Comparison of ENCODE assay signal across 11 cellular contexts in the genomic region with DNA sequence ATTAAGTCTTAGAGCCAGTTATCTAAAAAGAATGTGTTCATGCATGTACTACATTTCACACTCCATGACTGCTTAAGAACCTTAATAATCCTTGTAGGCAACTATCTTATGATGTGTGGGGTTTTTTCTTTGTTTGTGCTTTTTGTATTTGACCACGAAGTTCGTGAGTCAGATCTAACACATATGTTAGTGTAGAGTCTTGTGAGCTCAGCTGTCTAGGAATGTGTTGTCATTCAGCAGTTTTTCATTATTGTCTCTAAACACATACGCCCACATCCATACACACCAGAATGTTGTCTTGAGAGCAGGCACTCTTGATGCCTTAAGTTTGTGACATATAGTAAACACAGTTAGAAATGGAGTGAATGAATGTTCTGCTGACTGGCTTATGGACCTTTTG. TPM values are rescaled to one million over a fixed set of nuclear protein-coding genes. Genes with fewer than 3 reads are reported as not detected.
DNase-seq lines count a peak whose midpoint lies in the region; ATAC-seq, FAIRE-seq and TF ChIP-seq lines count a peak whose summit lies in the region.
"Had no signal": no experiment of that assay in that cellular context is flagged by ENCODE, and none has a peak within 500 bp of the region (broad histone marks: within the 10 kb centered on the region; RNA-seq: fewer than 3 reads in every experiment).

No MANE protein-coding gene starts in this region.

- TF ChIP-seq POLR2A in HepG2 (IDR thresholded peaks at IDR 0.05; ENCODE audit: insufficient read depth in 1 of 2, low read depth in 2 of 2, low read length in 2 of 2) (no peak), right lobe of liver (IDR thresholded peaks at IDR 0.05) (no peak), endothelial cell of umbilical vein (IDR thresholded peaks at IDR 0.05; ENCODE audit: low read depth, low read length) (no peak)

- peaks cover 16% of the 10 kb centered on the region for H3K4me1 ChIP-seq in HepG2 (ENCODE audit: insufficient read depth, low read length)
- no peaks in the 10 kb centered on the region for H3K4me1 ChIP-seq in right lobe of liver
- H3K4me1 ChIP-seq in endothelial cell of umbilical vein (ENCODE audit: control insufficient read depth, extremely low read depth, insufficient read depth, low read length), result no peaks in the 10 kb centered on the region

- peaks cover 8% of the 10 kb centered on the region for H3K79me2 ChIP-seq in HepG2 (ENCODE audit: insufficient read depth, low read length)
- H3K79me2 ChIP-seq in endothelial cell of umbilical vein (ENCODE audit: control insufficient read depth, insufficient read depth, low read length), result peaks cover 93% of the 10 kb centered on the region

- no peak overlapping the region for H3K27ac ChIP-seq in HepG2 (ENCODE audit: extremely low read length, insufficient read depth, low read length)
- no peak overlapping the region for H3K27ac ChIP-seq in right lobe of liver
- no peak overlapping the region for H3K27ac ChIP-seq in endothelial cell of umbilical vein (ENCODE audit: insufficient read depth, low read depth, low read length)
- H3K27ac ChIP-seq: tibial nerve had no signal

- FAIRE-seq in HepG2 (lab: Jason Lieb, UNC) (no peak), endothelial cell of umbilical vein (lab: Jason Lieb, UNC) (no peak)

- BruUV-seq in HepG2 (replicated peaks; lab: Mats Ljungman, UMichigan), result no TSS peak
- BruUV-seq in endothelial cell of umbilical vein (replicated peaks; lab: Mats Ljungman, UMichigan), result no TSS peak

- intact Hi-C loops in HepG2 (cut with micrococcal nuclease; ENCODE audit: unreplicated experiment) (no loop called here), right lobe of liver (cut with DNase I) (no loop called here), endothelial cell of umbilical vein (cut with micrococcal nuclease) (no loop called here)

- no peaks in the 10 kb centered on the region for H3K9me1 ChIP-seq in endothelial cell of umbilical vein (replicated peaks; ENCODE audit: control insufficient read depth, extremely low read depth, insufficient read depth, low read length)

- H2AFZ ChIP-seq in HepG2 (ENCODE audit: low read length), result no peak overlapping the region
- no peak overlapping the region for H2AFZ ChIP-seq in endothelial cell of umbilical vein (ENCODE audit: low read depth, low read length)

- TF ChIP-seq EP300 in HepG2 (IDR thresholded peaks at IDR 0.05; ENCODE audit: low read depth in 2 of 2, low read length in 2 of 2) (no peak), HepG2 (CRISPR knock-in tag; IDR thresholded peaks at IDR 0.05; ENCODE audit: borderline replicate concordance) (no peak)

- no peak for TF ChIP-seq RAD21 in HepG2 (CRISPR knock-in tag; IDR thresholded peaks at IDR 0.05)

- POLR2A ChIA-PET in HepG2 (lab: Yijun Ruan, JAX), result no interaction called here
- POLR2A ChIA-PET in endothelial cell of umbilical vein (lab: Charles Lee), result no interaction called here

- in situ Hi-C loops in HepG2 (cut with HindIII; ENCODE audit: extremely low pct_ligation_motif_present, low pct_unique_long_range_greater_than_20kb), result no loop called here

- peaks cover under 1% of the 10 kb centered on the region for H4K20me1 ChIP-seq in HepG2 (ENCODE audit: insufficient read depth, low read length)
- H4K20me1 ChIP-seq in endothelial cell of umbilical vein (replicated peaks; ENCODE audit: control insufficient read depth, extremely low read depth, insufficient read depth, low read length), result no peaks in the 10 kb centered on the region

- CTCF ChIA-PET in HepG2 (lab: Yijun Ruan, JAX; ENCODE audit: low intra/inter-chr PET ratio, low total read pairs) (no interaction called here), endothelial cell of umbilical vein (lab: Charles Lee) (no interaction called here)

- H3K36me3 ChIP-seq in HepG2 (replicated peaks in 1 of 2; ENCODE audit: control insufficient read depth in 1 of 2, insufficient read depth in 2 of 2, low read length in 2 of 2), result peaks cover 0 to 1% of the 10 kb centered on the region in 2 experiments; a peak in 2 of 5 replicates
- peaks cover 0 to 3% (median under 1%) of the 10 kb centered on the region in 4 donors for H3K36me3 ChIP-seq in right lobe of liver
- H3K36me3 ChIP-seq in endothelial cell of umbilical vein (ENCODE audit: control insufficient read depth in 2 of 2, extremely low read depth in 1 of 2, insufficient read depth in 2 of 2, low read length in 2 of 2), result peaks cover 0 to 3% of the 10 kb centered on the region in 2 experiments

- H3K27me3 ChIP-seq in HepG2 (ENCODE audit: control insufficient read depth in 1 of 2, insufficient read depth in 2 of 2, low read length in 2 of 2) (no peaks in the 10 kb centered on the region), right lobe of liver (no peaks in the 10 kb centered on the region), endothelial cell of umbilical vein (ENCODE audit: control insufficient read depth in 2 of 2, insufficient read depth in 2 of 2, low read length in 2 of 2) (no peaks in the 10 kb centered on the region)
- H3K27me3 ChIP-seq: tibial nerve had no signal

- DNase-seq in HepG2 (ENCODE audit: low spot score), result no peak
- DNase-seq in right lobe of liver, result no peak
- peak; percentile 58 for DNase-seq in NCI-H226
- peak; percentile 24 for DNase-seq in endothelial cell of umbilical vein (ENCODE audit: low read depth, low spot score)
- DNase-seq in stromal cell of bone marrow (ENCODE audit: low read depth), result peak; percentile 32
- no peak for DNase-seq in inferior parietal cortex (ENCODE audit: extremely low spot score)
- DNase-seq in NCI-H128 (lab: John Stamatoyannopoulos, UW; ENCODE audit: unreplicated experiment), result no peak
- DNase-seq in left lobe of liver (ENCODE audit: low spot score), result no peak
- DNase-seq: C1 segment of cervical spinal cord, left cardiac atrium had no signal

- no peak overlapping the region for H3K4me2 ChIP-seq in HepG2 (ENCODE audit: low read depth, low read length)
- no peak overlapping the region for H3K4me2 ChIP-seq in endothelial cell of umbilical vein (ENCODE audit: insufficient read depth, low read length)

- ATAC-seq in HepG2, result no peak
- ATAC-seq in right lobe of liver, result no peak
- no peak for ATAC-seq in left lobe of liver

- TF ChIP-seq CTCF in HepG2 (CRISPR knock-in tag; IDR thresholded peaks at IDR 0.05), result no peak
- no peak for TF ChIP-seq CTCF in right lobe of liver (IDR thresholded peaks at IDR 0.05)
- TF ChIP-seq CTCF in endothelial cell of umbilical vein (IDR thresholded peaks at IDR 0.05; ENCODE audit: extremely low read depth in 1 of 2, insufficient read depth in 1 of 2, low read depth in 1 of 2, low read length in 2 of 2), result no peak

- H3K9ac ChIP-seq in HepG2 (ENCODE audit: insufficient read depth, low read depth, low read length) (no peak overlapping the region), endothelial cell of umbilical vein (replicated peaks; ENCODE audit: extremely low read depth, insufficient read depth, low read length) (no peak overlapping the region)

- dilution Hi-C loops in endothelial cell of umbilical vein (cut with MboI; ENCODE audit: extremely low pct_ligation_motif_present, low sequenced_read_pairs), result no loop called here

- WGBS in HepG2 (ENCODE audit: low lambda C conversion rate), result 92% methylated on average over 3 of the region's 3 CpGs
- WGBS in right lobe of liver (ENCODE audit: insufficient coverage, low coverage, low lambda C conversion rate, missing lambda C conversion rate), result 78% methylated on average over 3 of the region's 3 CpGs

- H3K9me3 ChIP-seq in HepG2 (ENCODE audit: low read length) (no peaks in the 10 kb centered on the region), right lobe of liver (no peaks in the 10 kb centered on the region), endothelial cell of umbilical vein (replicated peaks; ENCODE audit: control insufficient read depth, insufficient read depth, low read length) (no peaks in the 10 kb centered on the region)
- H3K9me3 ChIP-seq: tibial nerve had no signal

- no peak overlapping the region for H3K4me3 ChIP-seq in HepG2 (replicated peaks in 1 of 3; ENCODE audit: insufficient read depth in 1 of 3, low read depth in 2 of 3, low read length in 3 of 3)
- no peak overlapping the region for H3K4me3 ChIP-seq in right lobe of liver
- no peak overlapping the region for H3K4me3 ChIP-seq in endothelial cell of umbilical vein (replicated peaks in 1 of 3; ENCODE audit: insufficient read depth in 1 of 3, low read depth in 1 of 3, low read length in 3 of 3)
- H3K4me3 ChIP-seq: tibial nerve had no signal

RNA-seq across cellular contexts. Expression of gene CAB39, which starts 38.4 kb away (rescaled TPM):
- 45.3 and 59.5 TPM in 2 replicates for total RNA-seq in HepG2 (2016; rRNA removed; fragmentation: Illumina TruSeq; extraction: Trizol)
- 9.2 and 9.7 TPM in 2 replicates for total RNA-seq in HepG2 (2016; cell fraction: cytosol; rRNA removed; fragmentation: Illumina TruSeq; extraction: Trizol; ENCODE audit: low read depth)
- 46.6 and 55.2 TPM in 2 replicates for total RNA-seq in HepG2 (2016; cell fraction: insoluble cytoplasmic fraction; rRNA removed; fragmentation: Illumina TruSeq; extraction: Trizol)
- 21.6 and 23.9 TPM in 2 replicates for total RNA-seq in HepG2 (2016; cell fraction: membrane; rRNA removed; fragmentation: Illumina TruSeq; extraction: Trizol)
- 33.9 and 39.0 TPM in 2 replicates for total RNA-seq in HepG2 (2016; cell fraction: nucleus; rRNA removed; fragmentation: Illumina TruSeq; extraction: Trizol)
- polyA plus RNA-seq in HepG2 (2011; rRNA removed), result 18.8 and 19.3 TPM in 2 replicates
- polyA plus RNA-seq in HepG2 (2011; cell fraction: cytosol; rRNA removed), result 8.2 and 15.0 TPM in 2 replicates
- 10.7 and 15.8 TPM in 2 replicates for polyA plus RNA-seq in HepG2 (2011; cell fraction: nucleus; rRNA removed)
- 26.1 and 26.8 TPM in 2 replicates for polyA plus RNA-seq in HepG2 (2012)
- 2.2 and 2.5 TPM in 2 replicates for polyA plus RNA-seq in HepG2 (2016; cell fraction: cytosol; fragmentation: Illumina TruSeq; extraction: Trizol; ENCODE audit: low read depth)
- 44.1 and 46.7 TPM in 2 replicates for polyA plus RNA-seq in HepG2 (2016; cell fraction: insoluble cytoplasmic fraction; fragmentation: Illumina TruSeq; extraction: Trizol; ENCODE audit: low read depth)
- polyA plus RNA-seq in HepG2 (2016; cell fraction: membrane; fragmentation: Illumina TruSeq; extraction: Trizol; ENCODE audit: low read depth), result 10.7 and 11.2 TPM in 2 replicates
- 30.1 and 35.6 TPM in 2 replicates for polyA plus RNA-seq in HepG2 (2016; cell fraction: nucleus; fragmentation: Illumina TruSeq; extraction: Trizol; ENCODE audit: insufficient read depth, low read depth)
- polyA minus RNA-seq in HepG2 (2011; rRNA and poly(A)+ RNA removed; ENCODE audit: low replicate concordance), result 20.0 and 27.9 TPM in 2 replicates
- 24.9 and 29.5 TPM in 2 replicates for polyA minus RNA-seq in HepG2 (2011; cell fraction: cytosol; rRNA and poly(A)+ RNA removed)
- polyA minus RNA-seq in HepG2 (2011; cell fraction: nucleus; rRNA and poly(A)+ RNA removed), result 29.0 and 50.4 TPM in 2 replicates
- 10 to 100 TPM; 25.3 to 32.4 (median 27.8) TPM for total RNA-seq in right lobe of liver
- total RNA-seq in endothelial cell of umbilical vein, result 53.7 and 57.3 TPM in 2 replicates
- 19.8 and 25.7 TPM in 2 replicates for polyA plus RNA-seq in endothelial cell of umbilical vein
- polyA plus RNA-seq in endothelial cell of umbilical vein (2011; cell fraction: cytosol; rRNA removed), result 29.5 and 31.8 TPM in 2 replicates
- polyA plus RNA-seq in endothelial cell of umbilical vein (2011; cell fraction: nucleus; rRNA removed), result 40.4 and 55.9 TPM in 2 replicates
- polyA plus RNA-seq in endothelial cell of umbilical vein (2012), result 47.5 and 56.4 TPM in 2 replicates
- 79.2 and 86.5 TPM in 2 replicates for polyA minus RNA-seq in endothelial cell of umbilical vein
- polyA minus RNA-seq in endothelial cell of umbilical vein (2011; cell fraction: cytosol; rRNA and poly(A)+ RNA removed), result 25.7 TPM
- 50.3 and 63.6 TPM in 2 replicates for polyA minus RNA-seq in endothelial cell of umbilical vein (2011; cell fraction: nucleus; rRNA and poly(A)+ RNA removed)
- 22.6 TPM for total RNA-seq in left lobe of liver

Comparison
In these comparisons a context has a peak if more than half of its experiments do, and no peak if none do; other contexts are left out.
1. DNase-seq: peak in NCI-H226 (single experiment), endothelial cell of umbilical vein (single experiment) and stromal cell of bone marrow (single experiment); none in HepG2 (single experiment), right lobe of liver (0 of 3), inferior parietal cortex (single experiment), NCI-H128 (single experiment) and left lobe of liver (single experiment).